ENCODE assay signal across 8 cellular contexts in genomic region chr2:223601932-223602676, GRCh38. TPM values are rescaled to one million over a fixed set of nuclear protein-coding genes. Genes with fewer than 3 reads are reported as not detected.
DNase-seq lines count a peak whose midpoint lies in the region; ATAC-seq, FAIRE-seq and TF ChIP-seq lines count a peak whose summit lies in the region.

Gene SCG2 (minus strand): TSS chr2:223602361. CDS start chr2:223599282, 3,079 bp downstream.

- in situ Hi-C loops in GM13977 (cut with MboI; ENCODE audit: low pct_unique_long_range_greater_than_20kb, low sequenced_read_pairs, unreplicated experiment) (no loop called here), transverse colon (cut with MboI; ENCODE audit: low pct_ligation_motif_present in 1 of 4, low pct_unique_long_range_greater_than_20kb in 1 of 4, low sequenced_read_pairs in 3 of 4) (loop anchor here in 1 of 4 donors (25.0 kb wide), 1 partner anchor 615 kb away; no protein-coding TSS in a partner anchor)

- no peak within 1 kb of the TSS for H3K4me3 Mint-ChIP-seq in activated CD4-positive, alpha-beta T cell treated with anti-CD3 and anti-CD28 coated beads, Interleukin-2, amount 10 ng/mL, durations not matched to agents 7 days and 5 days
- peak within 1 kb of the TSS in 2 of 3 experiments; percentile 55 to 60 for H3K4me3 Mint-ChIP-seq in nephron

- no peak within 1 kb of the TSS for H3K9ac ChIP-seq in fibroblast of lung (ENCODE audit: insufficient read depth, low read length)

- no peaks in the 10 kb centered on the region for H3K9me3 ChIP-seq in A549
- no peaks in the 10 kb centered on the region for H3K9me3 ChIP-seq in fibroblast of lung (ENCODE audit: control insufficient read depth, insufficient read depth, low read depth, low read length)
- no peaks in the 10 kb centered on the region for H3K9me3 ChIP-seq in transverse colon

- H3K4me3 ChIP-seq in A549 (peak within 1 kb of the TSS; percentile 19), fibroblast of lung (replicated peaks in 1 of 4; ENCODE audit: control extremely low read depth in 1 of 4, insufficient read depth in 1 of 4, low read depth in 3 of 4, low read length in 4 of 4) (peak within 1 kb of the TSS in 2 of 4 experiments; percentile 23 to 73), transverse colon (peak within 1 kb of the TSS in 1 of 4 donors; percentile 12)

- H3K27me3 ChIP-seq in fibroblast of lung (ENCODE audit: control insufficient read depth, insufficient read depth, low read length) (no peaks in the 10 kb centered on the region), transverse colon (no peaks in the 10 kb centered on the region)

- peak; percentile 30 to 60 for TF ChIP-seq RAD21 in A549 (conservative IDR thresholded peaks at IDR 0.05 in 1 of 2, IDR thresholded peaks at IDR 0.05 in 1 of 2)

- H2AFZ ChIP-seq in fibroblast of lung (ENCODE audit: low read length), result no peak within 1 kb of the TSS

- TF ChIP-seq CTCF in A549 (IDR thresholded peaks at IDR 0.05) (peak; percentile 52), GM13977 (IDR thresholded peaks at IDR 0.05; ENCODE audit: extremely low read depth, insufficient read depth, missing control alignments) (no peak), fibroblast of lung (conservative IDR thresholded peaks at IDR 0.05 in 1 of 2, IDR thresholded peaks at IDR 0.05 in 1 of 2; ENCODE audit: low read depth in 1 of 2, low read length in 2 of 2) (peak; percentile 16 to 44), nephron (IDR thresholded peaks at IDR 0.05; ENCODE audit: unreplicated experiment in 3 of 3) (peak; percentile 35 to 46 (median 45)), transverse colon (IDR thresholded peaks at IDR 0.05) (peak in 2 of 5 experiments; percentile 12 to 18)

- no peak within 1 kb of the TSS for H3K27ac Mint-ChIP-seq in activated CD4-positive, alpha-beta T cell treated with anti-CD3 and anti-CD28 coated beads, Interleukin-2, amount 10 ng/mL, durations not matched to agents 7 days and 5 days
- H3K27ac Mint-ChIP-seq in nephron, result no peak within 1 kb of the TSS

- intact Hi-C loops in transverse colon (cut with DNase I; ENCODE audit: low total_unique reads), result no loop called here

- no peak for FAIRE-seq in A549 (lab: Jason Lieb, UNC)

- H3K36me3 Mint-ChIP-seq in activated CD4-positive, alpha-beta T cell treated with anti-CD3 and anti-CD28 coated beads, Interleukin-2, amount 10 ng/mL, durations not matched to agents 7 days and 5 days (ENCODE audit: low read depth), result no peaks in the 10 kb centered on the region
- no peaks in the 10 kb centered on the region for H3K36me3 Mint-ChIP-seq in nephron (ENCODE audit: low read depth)

- H3K4me1 Mint-ChIP-seq in activated CD4-positive, alpha-beta T cell treated with anti-CD3 and anti-CD28 coated beads, Interleukin-2, amount 10 ng/mL, durations not matched to agents 7 days and 5 days, result peaks cover 1% of the 10 kb centered on the region
- no peaks in the 10 kb centered on the region for H3K4me1 Mint-ChIP-seq in nephron

- POLR2A ChIA-PET in A549 (lab: Yijun Ruan, JAX), result interaction anchor here (0.7 kb wide), 1 partner anchor 39 kb away, joined by 4 read pairs; no protein-coding TSS in a partner anchor
- POLR2A ChIA-PET in activated CD4-positive, alpha-beta T cell treated with anti-CD3 and anti-CD28 coated beads, Interleukin-2, amount 10 ng/mL, durations not matched to agents 7 days and 5 days (lab: Charles Lee), result interaction anchor here (0.6 kb wide), 1 partner anchor 82 kb away, joined by 3 read pairs; no protein-coding TSS in a partner anchor

- no peaks in the 10 kb centered on the region for H4K20me1 ChIP-seq in fibroblast of lung (ENCODE audit: control insufficient read depth, extremely low read depth, insufficient read depth, low read length)

- 9% methylated on average over 17 of the region's 17 CpGs for WGBS in A549 (ENCODE audit: missing lambda C conversion rate)
- WGBS in transverse colon (ENCODE audit: low coverage in 1 of 2), 2 donors, result 9 to 11% methylated on average over 5 to 17 of the region's 17 CpGs

- TF ChIP-seq EP300 in A549 (IDR thresholded peaks at IDR 0.05), result no peak
- TF ChIP-seq EP300 in transverse colon (IDR thresholded peaks at IDR 0.05; ENCODE audit: low read depth), result no peak

- H3K4me1 ChIP-seq in A549, result no peaks in the 10 kb centered on the region
- H3K4me1 ChIP-seq in fibroblast of lung (ENCODE audit: control insufficient read depth, extremely low read depth, insufficient read depth, low read length), result peaks cover 5% of the 10 kb centered on the region
- peaks cover 0 to 8% (median 0%) of the 10 kb centered on the region in 4 donors for H3K4me1 ChIP-seq in transverse colon

- no peaks in the 10 kb centered on the region for H3K9me3 Mint-ChIP-seq in activated CD4-positive, alpha-beta T cell treated with anti-CD3 and anti-CD28 coated beads, Interleukin-2, amount 10 ng/mL, durations not matched to agents 7 days and 5 days
- H3K9me3 Mint-ChIP-seq in nephron, result no peaks in the 10 kb centered on the region

- DNase-seq in A549 (ENCODE audit: low read depth in 1 of 2, low spot score in 1 of 2) (peak; percentile 64 to 77), GM13977 (ENCODE audit: low spot score) (peak; percentile 65), NCI-H2171 (lab: John Stamatoyannopoulos, UW) (peak; percentile 16), fibroblast of lung (ENCODE audit: low read depth in 2 of 2) (peak; percentile 92 to 97), transverse colon (peak; percentile 41)
- peak; percentile 47 for DNase-seq in activated CD4-positive, alpha-beta T cell treated with anti-CD3 and anti-CD28 coated beads, Interleukin-2, amount 10 ng/mL, durations not matched to agents 7 days and 5 days

- no peaks in the 10 kb centered on the region for H3K79me2 ChIP-seq in fibroblast of lung (ENCODE audit: control insufficient read depth, insufficient read depth, low read length)

- H3K27ac ChIP-seq in A549 (no peak within 1 kb of the TSS), fibroblast of lung (ENCODE audit: insufficient read depth, low read length) (no peak within 1 kb of the TSS), transverse colon (no peak within 1 kb of the TSS)

- ATAC-seq in A549, result peak; percentile 99 to 100
- ATAC-seq in HG02970 (IDR thresholded peaks at IDR 0.05; ENCODE audit: low FRiP score, unreplicated experiment), result peak; percentile 62

- H3K36me3 ChIP-seq in fibroblast of lung (ENCODE audit: control insufficient read depth, insufficient read depth, low read length), result no peaks in the 10 kb centered on the region
- no peaks in the 10 kb centered on the region for H3K36me3 ChIP-seq in transverse colon

- CTCF ChIA-PET in A549 (lab: Yijun Ruan, JAX), result interaction anchor here (0.5 to 1.5 kb wide), 9 partner anchors 16 to 630 kb away, joined by 3 to 5 read pairs (median 3); no protein-coding TSS in a partner anchor
- CTCF ChIA-PET in activated CD4-positive, alpha-beta T cell treated with anti-CD3 and anti-CD28 coated beads, Interleukin-2, amount 10 ng/mL, durations not matched to agents 7 days and 5 days (lab: Charles Lee), result no interaction called here

- peak within 1 kb of the TSS; percentile 59 for H3K4me2 ChIP-seq in A549
- H3K4me2 ChIP-seq in fibroblast of lung (ENCODE audit: extremely low read depth, insufficient read depth, low read length), result peak within 1 kb of the TSS; percentile 49

- TF ChIP-seq POLR2A in A549 (IDR thresholded peaks at IDR 0.05; ENCODE audit: low read length), result no peak
- no peak for TF ChIP-seq POLR2A in transverse colon (IDR thresholded peaks at IDR 0.05)

- H3K27me3 Mint-ChIP-seq in activated CD4-positive, alpha-beta T cell treated with anti-CD3 and anti-CD28 coated beads, Interleukin-2, amount 10 ng/mL, durations not matched to agents 7 days and 5 days, result peaks cover 13% of the 10 kb centered on the region
- peaks cover 42% of the 10 kb centered on the region for H3K27me3 Mint-ChIP-seq in nephron (ENCODE audit: low read depth)

TF ChIP-seq in A549, 52 proteins besides CTCF, POLR2A, EP300 and RAD21 (continues in another document):
- TF ChIP-seq FOSL2 (IDR thresholded peaks at IDR 0.05) (no peak), FOSL2 (CRISPR knock-in tag; IDR thresholded peaks at IDR 0.05) (peak; percentile 25; the same call in 1 of the 2 replicates), KDM5A (IDR thresholded peaks at IDR 0.05) (no peak), SMC3 (IDR thresholded peaks at IDR 0.05) (peak; percentile 67), CEBPB (IDR thresholded peaks at IDR 0.05) (no peak), PHF8 (IDR thresholded peaks at IDR 0.05; ENCODE audit: borderline replicate concordance, low read depth) (no peak), RFX5 (IDR thresholded peaks at IDR 0.05) (no peak), CHD4 (IDR thresholded peaks at IDR 0.05; ENCODE audit: borderline replicate concordance) (no peak), HDAC2 (IDR thresholded peaks at IDR 0.05) (no peak), ZSCAN20 (CRISPR knock-in tag; IDR thresholded peaks at IDR 0.05) (peak; percentile 54; the same call in 1 of the 2 replicates), NFE2L2 (conservative IDR thresholded peaks at IDR 0.05; ENCODE audit: low read length) (no peak), ESRRA (IDR thresholded peaks at IDR 0.05; ENCODE audit: borderline replicate concordance, low read length) (no peak), CHD2 (IDR thresholded peaks at IDR 0.05; ENCODE audit: low read length, partially characterized antibody) (no peak)
- TF ChIP-seq, protein P1, sequence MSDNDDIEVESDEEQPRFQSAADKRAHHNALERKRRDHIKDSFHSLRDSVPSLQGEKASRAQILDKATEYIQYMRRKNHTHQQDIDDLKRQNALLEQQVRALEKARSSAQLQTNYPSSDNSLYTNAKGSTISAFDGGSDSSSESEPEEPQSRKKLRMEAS (IDR thresholded peaks at IDR 0.05), result no peak
- TF ChIP-seq, protein P2, sequence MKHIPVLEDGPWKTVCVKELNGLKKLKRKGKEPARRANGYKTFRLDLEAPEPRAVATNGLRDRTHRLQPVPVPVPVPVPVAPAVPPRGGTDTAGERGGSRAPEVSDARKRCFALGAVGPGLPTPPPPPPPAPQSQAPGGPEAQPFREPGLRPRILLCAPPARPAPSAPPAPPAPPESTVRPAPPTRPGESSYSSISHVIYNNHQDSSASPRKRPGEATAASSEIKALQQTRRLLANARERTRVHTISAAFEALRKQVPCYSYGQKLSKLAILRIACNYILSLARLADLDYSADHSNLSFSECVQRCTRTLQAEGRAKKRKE (CRISPR knock-in tag; IDR thresholded peaks at IDR 0.05; ENCODE audit: low read depth), result no peak

RNA-seq across cellular contexts. Expression of gene SCG2, which starts in this region (rescaled TPM):
- polyA plus RNA-seq in A549 (2011; rRNA removed) (10.2 and 11.6 TPM in 2 replicates), A549 (2017; fragmentation: RNase III; extraction: RNeasy Plus Mini Kit Qiagen cat#74134 plus additional on column Dnase treatment) (0.42 to 0.84 TPM (median 0.76 TPM) in 3 replicates), fibroblast of lung (1.4 and 2.9 TPM in 2 replicates)
- polyA plus RNA-seq in A549 (2012; cell fraction: cytosol; rRNA removed), result 0.82 and 0.93 TPM in 2 replicates
- polyA plus RNA-seq in A549 (2012; cell fraction: nucleus; rRNA removed), result 0.37 and 0.77 TPM in 2 replicates
- 0.68 and 1.7 TPM in 2 replicates for polyA minus RNA-seq in A549 (2011; rRNA and poly(A)+ RNA removed)
- under 1 TPM; 0.08 to 0.10 TPM for total RNA-seq in activated CD4-positive, alpha-beta T cell treated with anti-CD3 and anti-CD28 coated beads, Interleukin-2, amount 10 ng/mL, durations not matched to agents 7 days and 5 days
- total RNA-seq in fibroblast of lung (0.66 and 2.1 TPM in 2 replicates), transverse colon (1 to 10 TPM in 3 of 4 donors, under 1 TPM in 1; 0.37 to 9.6 (median 4.5) TPM)
- polyA plus RNA-seq in fibroblast of lung (2012), result 1.2 and 1.8 TPM in 2 replicates
- not detected in 2 replicates for polyA minus RNA-seq in fibroblast of lung (ENCODE audit: low replicate concordance)

Comparison
In these comparisons a context has a peak if more than half of its experiments do, and no peak if none do; other contexts are left out.
1. Peak in DNase-seq in activated CD4-positive, alpha-beta T cell treated with anti-CD3 and anti-CD28 coated beads, Interleukin-2, amount 10 ng/mL, durations not matched to agents 7 days and 5 days; RNA of the gene not detected or under 1 TPM.
2. DNase-seq: peak in every context shown above with its lines; median percentile 94 in fibroblast of lung; 70 in A549; 65 in GM13977; 47 in activated CD4-positive, alpha-beta T cell treated with anti-CD3 and anti-CD28 coated beads, Interleukin-2, amount 10 ng/mL, durations not matched to agents 7 days and 5 days; 41 in transverse colon; 16 in NCI-H2171.